In the genomic region with DNA sequence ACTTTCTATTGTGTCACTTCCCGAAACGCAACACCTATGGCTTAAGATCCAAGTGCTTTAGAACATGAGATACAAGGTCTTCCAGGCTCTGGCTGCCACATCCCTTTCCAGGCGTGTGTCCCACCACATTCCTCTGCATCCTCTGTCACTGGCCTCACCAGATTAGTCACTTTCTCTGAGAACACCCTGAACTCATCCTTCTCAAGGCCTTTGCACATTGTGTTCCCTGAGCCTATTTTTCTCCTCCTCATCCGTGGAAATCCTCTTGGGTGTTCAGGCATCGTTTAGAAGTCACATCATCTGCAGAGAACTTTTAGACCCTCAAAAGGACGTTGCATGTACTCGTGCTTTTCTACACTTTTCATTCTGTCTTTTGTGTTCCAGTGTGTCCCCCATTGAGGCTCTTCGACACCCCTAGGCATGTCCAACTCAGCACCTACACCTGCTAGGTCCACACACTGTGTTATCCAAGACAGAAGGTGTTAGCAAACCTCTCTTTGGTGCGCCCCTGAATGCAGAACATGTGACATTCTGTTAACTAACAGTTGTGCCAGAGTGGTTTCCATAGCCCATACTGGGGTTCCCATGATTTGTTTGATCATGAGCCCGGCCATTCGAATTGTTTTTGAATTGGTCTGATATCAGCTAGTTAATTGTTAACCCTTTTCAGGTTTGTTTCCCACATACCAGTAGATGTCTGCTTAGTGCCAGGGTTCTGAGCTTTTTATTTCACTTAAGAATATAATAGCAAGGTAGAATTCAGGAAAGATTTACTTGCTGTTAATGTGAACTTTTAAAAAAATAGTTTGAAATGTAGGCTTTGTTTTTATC, we compare ENCODE assay signal across 12 cellular contexts.
DNase-seq lines count a peak whose midpoint lies in the region; ATAC-seq and TF ChIP-seq lines count a peak whose summit lies in the region.
"Had no signal": no experiment of that assay in that cellular context is flagged by ENCODE, and none has a peak within 500 bp of the region (broad histone marks: within the 10 kb centered on the region; RNA-seq: fewer than 3 reads in every experiment).

No MANE protein-coding gene starts in this region.

- no peaks in the 10 kb centered on the region for H3K27me3 Mint-ChIP-seq in osteocyte (ENCODE audit: unreplicated experiment)
- H3K27me3 Mint-ChIP-seq: activated naive CD8-positive, alpha-beta T cell treated with anti-CD3 and anti-CD28 coated beads, Interleukin-2, amount 10 ng/mL, durations not matched to agents 7 days and 5 days; naive thymus-derived CD4-positive, alpha-beta T cell had no signal

- no peaks in the 10 kb centered on the region for H3K9me3 Mint-ChIP-seq in osteocyte (ENCODE audit: unreplicated experiment)

- intact Hi-C loops in Right ventricle myocardium inferior (cut with DNase I): loop anchor here (5.0 kb wide), 1 partner anchor 71 kb away; no protein-coding TSS in a partner anchor
- intact Hi-C loops in cardiac septum (cut with DNase I): no loop called here

- peak overlapping the region; percentile 58 for H3K27ac Mint-ChIP-seq in osteocyte (ENCODE audit: unreplicated experiment)
- H3K27ac Mint-ChIP-seq: activated naive CD8-positive, alpha-beta T cell treated with anti-CD3 and anti-CD28 coated beads, Interleukin-2, amount 10 ng/mL, durations not matched to agents 7 days and 5 days; naive thymus-derived CD4-positive, alpha-beta T cell had no signal

- no peak overlapping the region for H3K4me3 ChIP-seq in foreskin fibroblast (ENCODE audit: low read depth in 1 of 2, low read length in 2 of 2)

- DNase-seq in Right ventricle myocardium inferior (ENCODE audit: missing footprints): no peak
- no peak for DNase-seq in cardiac septum (ENCODE audit: low spot score)
- peak; percentile 89 to 93 for DNase-seq in foreskin fibroblast
- no peak for DNase-seq in osteocyte (ENCODE audit: extremely low spot score, unreplicated experiment)
- DNase-seq in NOMO-1 treated with dmso at 0.1 percent for 144 hours (lab: John Stamatoyannopoulos, UW; ENCODE audit: unreplicated experiment): no peak
- DNase-seq in HuH-7 (ENCODE audit: low spot score): no peak
- DNase-seq: 8988T; activated naive CD8-positive, alpha-beta T cell treated with anti-CD3 and anti-CD28 coated beads, Interleukin-2, amount 10 ng/mL, durations not matched to agents 7 days and 5 days; naive thymus-derived CD4-positive, alpha-beta T cell; SIG-M5 had no signal

- no peak overlapping the region for H3K4me3 Mint-ChIP-seq in osteocyte (ENCODE audit: unreplicated experiment)
- H3K4me3 Mint-ChIP-seq: activated naive CD8-positive, alpha-beta T cell treated with anti-CD3 and anti-CD28 coated beads, Interleukin-2, amount 10 ng/mL, durations not matched to agents 7 days and 5 days; naive thymus-derived CD4-positive, alpha-beta T cell had no signal

- peaks cover 4% of the 10 kb centered on the region for H3K36me3 Mint-ChIP-seq in osteocyte (ENCODE audit: unreplicated experiment)

- peaks cover 66% of the 10 kb centered on the region for H3K4me1 Mint-ChIP-seq in osteocyte (ENCODE audit: unreplicated experiment)

- TF ChIP-seq CTCF in foreskin fibroblast (IDR thresholded peaks at IDR 0.05; ENCODE audit: low read depth, low read length): no peak
- TF ChIP-seq CTCF in osteocyte (IDR thresholded peaks at IDR 0.05): no peak

- peak; percentile 86 for ATAC-seq in Right ventricle myocardium inferior
- no peak for ATAC-seq in GM18498 (IDR thresholded peaks at IDR 0.05; ENCODE audit: unreplicated experiment)
- ATAC-seq in GM21717 (IDR thresholded peaks at IDR 0.05; ENCODE audit: unreplicated experiment): no peak
- ATAC-seq: naive thymus-derived CD4-positive, alpha-beta T cell had no signal

Comparison
In these comparisons a context has a peak if more than half of its experiments do, and no peak if none do; other contexts are left out.
1. DNase-seq: peak in foreskin fibroblast (2 of 2); none in Right ventricle myocardium inferior (single experiment), cardiac septum (single experiment), osteocyte (single experiment), NOMO-1 treated with dmso at 0.1 percent for 144 hours (single experiment) and HuH-7 (single experiment).